ENCODE assay signal across 14 cellular contexts in the genomic region with DNA sequence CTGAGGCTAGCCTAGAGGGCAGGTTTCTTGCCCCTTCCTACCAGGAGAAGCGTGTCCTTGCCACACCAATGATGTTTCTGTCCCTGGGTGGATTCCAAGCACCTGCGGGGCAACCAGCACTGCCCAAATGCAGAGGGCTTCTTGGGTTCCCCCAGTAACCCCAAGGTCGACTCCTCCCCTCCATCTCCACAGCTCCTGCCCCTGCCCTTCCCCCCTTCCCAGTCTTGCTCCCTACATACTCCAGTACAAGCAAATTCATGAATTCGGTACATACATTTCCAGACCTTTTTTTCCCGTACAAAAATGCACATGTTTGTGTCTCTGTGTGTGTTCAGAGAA. TPM values are rescaled to one million over a fixed set of nuclear protein-coding genes. Genes with fewer than 3 reads are reported as not detected.
DNase-seq lines count a peak whose midpoint lies in the region; ATAC-seq and TF ChIP-seq lines count a peak whose summit lies in the region.
"Had no signal": no experiment of that assay in that cellular context is flagged by ENCODE, and none has a peak within 500 bp of the region (broad histone marks: within the 10 kb centered on the region; RNA-seq: fewer than 3 reads in every experiment).

No MANE protein-coding gene starts in this region.

- WGBS in IMR-90 (ENCODE audit: extremely low coverage in 2 of 2, insufficient read length in 1 of 2), 2 experiments = 75% methylated on average over 2 of the region's 5 CpGs; no CpG with 5 or more reads in 1 of the 2 experiments

- H3K4me3 ChIP-seq in IMR-90 (ENCODE audit: insufficient read depth, low read depth, low read length) = no peak overlapping the region
- H3K4me3 ChIP-seq in osteoblast (ENCODE audit: insufficient read depth, low read length) = no peak overlapping the region
- H3K4me3 ChIP-seq: BLaER1 had no signal

- H3K4me1 Mint-ChIP-seq in activated T-helper 17 cell treated with anti-CD3 and anti-CD28 coated beads, Interleukin-2, amount 50 U/mL, for 72 hours = peaks cover 22% of the 10 kb centered on the region

- DNase-seq in IMR-90 (no peak), epithelial cell of prostate (ENCODE audit: low read depth, low spot score) (no peak), osteoblast (ENCODE audit: insufficient read length, low spot score, missing footprints) (peak; percentile 68), Ammon's horn (ENCODE audit: low spot score) (no peak)
- DNase-seq in activated CD8-positive, alpha-beta memory T cell treated with anti-CD3 and anti-CD28 coated beads for 24 hours = no peak
- DNase-seq: activated CD4-positive, alpha-beta T cell treated with anti-CD3 and anti-CD28 coated beads, Interleukin-2, amount 50 U/mL, for 4 hours; activated naive CD4-positive, alpha-beta T cell; KG1; NCI-H2029 treated with DMSO at 0.1 percent for 48 hours; stimulated activated CD8-positive, alpha-beta memory T cell treated with anti-CD3 and anti-CD28 coated beads, Interleukin-4, amount 100 ng/mL, for 48 hours had no signal

- peak overlapping the region; percentile 91 for H3K4ac ChIP-seq in IMR-90 (ENCODE audit: low read depth, low read length)

- H3K36me3 ChIP-seq in IMR-90 (ENCODE audit: control insufficient read depth, insufficient read depth, low read length) (no peaks in the 10 kb centered on the region), osteoblast (ENCODE audit: insufficient read depth, low read length) (no peaks in the 10 kb centered on the region)
- H3K36me3 ChIP-seq: BLaER1 had no signal

- H3K9me1 ChIP-seq in IMR-90 (ENCODE audit: insufficient read depth, low read length) = peaks cover 35% of the 10 kb centered on the region

- POLR2A ChIA-PET in IMR-90 (lab: Charles Lee; ENCODE audit: unreplicated experiment) = no interaction called here

- no peak overlapping the region for H2BK5ac ChIP-seq in IMR-90 (ENCODE audit: low read depth, low read length, poor library complexity, severe bottlenecking)

- 0 out of 2 replicates have a peak overlapping the region, but pooled peaks have one; percentile 87 for H2BK20ac ChIP-seq in IMR-90 (ENCODE audit: low read depth, low read length)

- no peak overlapping the region for H3K23ac ChIP-seq in IMR-90 (ENCODE audit: low read depth, low read length)

- intact Hi-C loops in IMR-90 (cut with micrococcal nuclease) = loop anchor here (2.0 kb wide), 1 partner anchor 46 kb away; no protein-coding TSS in a partner anchor

- no peaks in the 10 kb centered on the region for H3K79me1 ChIP-seq in IMR-90 (ENCODE audit: low read depth in 1 of 2, low read length in 2 of 2)

- no peaks in the 10 kb centered on the region for H3K36me3 Mint-ChIP-seq in activated T-helper 17 cell treated with anti-CD3 and anti-CD28 coated beads, Interleukin-2, amount 50 U/mL, for 72 hours (ENCODE audit: low read depth)

- no peak for TF ChIP-seq POLR2A in IMR-90 (IDR thresholded peaks at IDR 0.05; ENCODE audit: low read depth, low read length)

- H3K4me1 ChIP-seq in IMR-90 (ENCODE audit: control insufficient read depth, insufficient read depth, low read length) (peaks cover 27% of the 10 kb centered on the region), osteoblast (ENCODE audit: insufficient read depth, low read length) (peaks cover 12% of the 10 kb centered on the region)

- H3K27ac Mint-ChIP-seq in activated T-helper 17 cell treated with anti-CD3 and anti-CD28 coated beads, Interleukin-2, amount 50 U/mL, for 72 hours = no peak overlapping the region

- no peaks in the 10 kb centered on the region for H3K9me3 Mint-ChIP-seq in activated T-helper 17 cell treated with anti-CD3 and anti-CD28 coated beads, Interleukin-2, amount 50 U/mL, for 72 hours

- H4K20me1 ChIP-seq in IMR-90 (ENCODE audit: insufficient read depth, low read length) (no peaks in the 10 kb centered on the region), osteoblast (ENCODE audit: insufficient read depth, low read length) (no peaks in the 10 kb centered on the region)
- H4K20me1 ChIP-seq: BLaER1 had no signal

- H2AK9ac ChIP-seq in IMR-90 (replicated peaks; ENCODE audit: low read depth, low read length, poor library complexity) = no peak overlapping the region

- peak overlapping the region; percentile 94; the same call in 1 of the 2 replicates for H2AK5ac ChIP-seq in IMR-90 (ENCODE audit: low read depth, low read length)

- no peak overlapping the region for H3K56ac ChIP-seq in IMR-90 (ENCODE audit: extremely low read depth, insufficient read depth, low read length)

- no peak overlapping the region for H3K18ac ChIP-seq in IMR-90 (ENCODE audit: low read depth, low read length)

- TF ChIP-seq CTCF in C4-2B (conservative IDR thresholded peaks at IDR 0.05) = no peak
- no peak for TF ChIP-seq CTCF in IMR-90 (conservative IDR thresholded peaks at IDR 0.05; ENCODE audit: low read depth, low read length)
- no peak for TF ChIP-seq CTCF in osteoblast (IDR thresholded peaks at IDR 0.05; ENCODE audit: extremely low read depth, low read depth, low read length)

- peak overlapping the region in 1 of 2 experiments; percentile 81; a peak in 2 of 4 replicates for H4K8ac ChIP-seq in IMR-90 (ENCODE audit: low read depth in 2 of 2, low read length in 2 of 2)

- peak overlapping the region; percentile 71; the same call in 1 of the 3 replicates for H2BK15ac ChIP-seq in IMR-90 (ENCODE audit: low read depth, low read length)

- no peak overlapping the region for H4K5ac ChIP-seq in IMR-90 (ENCODE audit: low read depth, low read length)

- BruUV-seq in IMR-90 (replicated peaks; lab: Mats Ljungman, UMichigan) = no TSS peak

- in situ Hi-C loops in IMR-90 (cut with MboI; ENCODE audit: low sequenced_read_pairs) = no loop called here

- H3K79me2 ChIP-seq in osteoblast (ENCODE audit: insufficient read depth, low read length) = no peaks in the 10 kb centered on the region

- H2AFZ ChIP-seq in IMR-90 (replicated peaks; ENCODE audit: low read length, poor library complexity) (peak overlapping the region; percentile 26), osteoblast (ENCODE audit: low read length) (no peak overlapping the region)

- ATAC-seq in IMR-90 (ENCODE audit: low read depth) (no peak), GM18907 (IDR thresholded peaks at IDR 0.05; ENCODE audit: unreplicated experiment) (no peak)
- no peak for ATAC-seq in activated T-helper 17 cell treated with anti-CD3 and anti-CD28 coated beads, Interleukin-2, amount 50 U/mL, for 72 hours (replicated peaks)

- no peak overlapping the region; the same call in 1 of the 2 replicates for H3K14ac ChIP-seq in IMR-90 (replicated peaks; ENCODE audit: low read depth, low read length)

- H2BK120ac ChIP-seq in IMR-90 (ENCODE audit: low read depth, low read length) = peak overlapping the region; percentile 90

- H3K27me3 Mint-ChIP-seq in activated T-helper 17 cell treated with anti-CD3 and anti-CD28 coated beads, Interleukin-2, amount 50 U/mL, for 72 hours = no peaks in the 10 kb centered on the region

- dilution Hi-C loops in IMR-90 (cut with HindIII; ENCODE audit: low sequenced_read_pairs, unreplicated experiment) = no loop called here

- CTCF ChIA-PET in IMR-90 (lab: Yijun Ruan, JAX) = no interaction called here

- H3K9me3 ChIP-seq in IMR-90 (ENCODE audit: control insufficient read depth, insufficient read depth, low read length) (no peaks in the 10 kb centered on the region), osteoblast (ENCODE audit: low read depth, low read length) (no peaks in the 10 kb centered on the region)
- H3K9me3 ChIP-seq: BLaER1 had no signal

- H3K4me2 ChIP-seq in IMR-90 (ENCODE audit: low read depth, low read length) (no peak overlapping the region), osteoblast (ENCODE audit: insufficient read depth, low read length) (no peak overlapping the region)
- H3K4me2 ChIP-seq: BLaER1 had no signal

- H3K27me3 ChIP-seq in IMR-90 (ENCODE audit: control insufficient read depth, insufficient read depth, low read length) (no peaks in the 10 kb centered on the region), osteoblast (ENCODE audit: insufficient read depth, low read length) (no peaks in the 10 kb centered on the region)
- H3K27me3 ChIP-seq: BLaER1 had no signal

- H3K9ac ChIP-seq in IMR-90 (ENCODE audit: low read depth, low read length) = no peak overlapping the region
- H3K9ac ChIP-seq: BLaER1 had no signal

- peak overlapping the region; percentile 53 for H4K91ac ChIP-seq in IMR-90 (ENCODE audit: insufficient read depth, low read depth, low read length)

- no peak overlapping the region for H3K4me3 Mint-ChIP-seq in activated T-helper 17 cell treated with anti-CD3 and anti-CD28 coated beads, Interleukin-2, amount 50 U/mL, for 72 hours

- no peak for TF ChIP-seq RAD21 in IMR-90 (IDR thresholded peaks at IDR 0.05; ENCODE audit: low read length)

- peak overlapping the region; percentile 33 for H3K27ac ChIP-seq in C4-2B
- H3K27ac ChIP-seq in IMR-90 (ENCODE audit: insufficient read depth, low read length) = no peak overlapping the region
- peak overlapping the region; percentile 95 for H3K27ac ChIP-seq in epithelial cell of prostate
- H3K27ac ChIP-seq in osteoblast (ENCODE audit: low read depth, low read length) = no peak overlapping the region
- H3K27ac ChIP-seq: BLaER1 had no signal

TF ChIP-seq in IMR-90, 13 proteins besides CTCF, POLR2A, EP300 and RAD21:
- TF ChIP-seq FOS (IDR thresholded peaks at IDR 0.05; ENCODE audit: low read depth, low read length) (no peak), RFX5 (IDR thresholded peaks at IDR 0.05; ENCODE audit: low read depth, low read length) (no peak)
TF ChIP-seq in IMR-90: peak in this region for 0.

RNA-seq across cellular contexts. Expression of a gene that starts 12.8 kb away (rescaled TPM):
- total RNA-seq in IMR-90 (2012; rRNA removed) = 13.9 and 14.9 TPM in 2 replicates
- 13.3 and 16.7 TPM in 2 replicates for polyA plus RNA-seq in IMR-90 (2012; rRNA removed)
- 10.0 and 16.8 TPM in 2 replicates for polyA plus RNA-seq in IMR-90 (2012; cell fraction: cytosol; rRNA removed)
- 19.0 and 26.8 TPM in 2 replicates for polyA plus RNA-seq in IMR-90 (2012; cell fraction: nucleus; rRNA removed; ENCODE audit: low replicate concordance)
- 22.7 and 26.8 TPM in 2 replicates for total RNA-seq in osteoblast
- 10 to 100 TPM; 75.3 to 93.3 TPM for total RNA-seq in activated T-helper 17 cell treated with anti-CD3 and anti-CD28 coated beads, Interleukin-2, amount 50 U/mL, for 72 hours

Comparison
In these comparisons a context has a peak if more than half of its experiments do, and no peak if none do; other contexts are left out.
1. H3K27ac ChIP-seq: peak in C4-2B (single experiment) and epithelial cell of prostate (single experiment); none in IMR-90 (single experiment) and osteoblast (single experiment).